In the genomic region with DNA sequence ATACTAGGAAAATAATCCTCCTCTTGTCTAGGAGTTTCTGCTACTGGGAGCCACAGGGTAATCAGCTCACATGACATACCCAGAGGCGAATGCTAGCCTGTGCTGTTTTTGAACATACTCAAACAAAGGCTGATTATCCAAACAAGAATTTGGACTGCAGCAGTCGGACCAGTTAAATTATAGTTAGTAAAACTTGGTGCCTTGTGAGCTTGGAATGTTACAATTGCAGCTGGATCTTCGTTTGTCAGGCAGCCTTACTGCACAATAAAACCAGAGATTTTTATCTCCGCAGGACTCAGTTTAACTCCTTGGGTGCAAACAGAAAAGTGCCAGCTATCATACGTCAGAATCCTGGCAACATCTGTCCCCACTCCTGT, we compare ENCODE assay signal across 9 cellular contexts.
A peak's percentile ranks its signal among the peaks of the same experiment; 100 is the strongest.
DNase-seq lines count a peak whose midpoint lies in the region; ATAC-seq and TF ChIP-seq lines count a peak whose summit lies in the region.
"Had no signal": no experiment of that assay in that cellular context is flagged by ENCODE, and none has a peak within 500 bp of the region (broad histone marks: within the 10 kb centered on the region; RNA-seq: fewer than 3 reads in every experiment).

No MANE protein-coding gene starts in this region.

- CTCF ChIA-PET in HEK293T (lab: Yijun Ruan, JAX), result interaction anchor here (0.6 kb wide), 4 partner anchors 43 to 1602 kb away, joined by 3 read pairs; no protein-coding TSS in a partner anchor

- ATAC-seq in sciatic nerve (peak; percentile 91), HG02885 (IDR thresholded peaks at IDR 0.05; ENCODE audit: poor library complexity, unreplicated experiment) (no peak)

- H3K4me3 ChIP-seq in astrocyte of the spinal cord (ENCODE audit: low read depth, low read length), result no peak overlapping the region
- H3K4me3 ChIP-seq: ovary had no signal

- in situ Hi-C loops in astrocyte of the spinal cord (cut with HindIII; ENCODE audit: low sequenced_read_pairs), result no loop called here

- no peak for TF ChIP-seq CTCF in astrocyte of the spinal cord (IDR thresholded peaks at IDR 0.05; ENCODE audit: low read depth, low read length)

- intact Hi-C loops in sciatic nerve (cut with DNase I), result no loop called here

- DNase-seq in HEK293T (ENCODE audit: extremely low spot score), result peak; percentile 25
- DNase-seq in astrocyte of the spinal cord (ENCODE audit: low read depth, low spot score), result peak; percentile 46
- DNase-seq in inferior parietal cortex (ENCODE audit: extremely low spot score), result peak; percentile 47
- no peak for DNase-seq in sciatic nerve (ENCODE audit: low spot score)
- no peak for DNase-seq in NCI-H1092 (lab: John Stamatoyannopoulos, UW)
- no peak for DNase-seq in NCI-H2029 (lab: John Stamatoyannopoulos, UW)
- DNase-seq: NCI-H2081 treated with DMSO at 0.1 percent for 48 hours, ovary had no signal

- POLR2A ChIA-PET in HEK293T (lab: Yijun Ruan, JAX), result no interaction called here

TF ChIP-seq in HEK293T, 16 proteins besides CTCF, POLR2A, EP300 and RAD21:
- no peak for TF ChIP-seq L3MBTL2 (conservative IDR thresholded peaks at IDR 0.05)
- TF ChIP-seq ELF4 (IDR thresholded peaks at IDR 0.05), result no peak
- no peak; the same call in 1 of the 2 replicates for TF ChIP-seq FOXM1 (IDR thresholded peaks at IDR 0.05; ENCODE audit: borderline replicate concordance)

Comparison
In these comparisons a context has a peak if more than half of its experiments do, and no peak if none do; other contexts are left out.
1. DNase-seq: peak in HEK293T (single experiment), astrocyte of the spinal cord (single experiment) and inferior parietal cortex (single experiment); none in sciatic nerve (single experiment), NCI-H1092 (single experiment) and NCI-H2029 (single experiment).